Comparison of ENCODE assay signal across 8 cellular contexts in the genomic region with DNA sequence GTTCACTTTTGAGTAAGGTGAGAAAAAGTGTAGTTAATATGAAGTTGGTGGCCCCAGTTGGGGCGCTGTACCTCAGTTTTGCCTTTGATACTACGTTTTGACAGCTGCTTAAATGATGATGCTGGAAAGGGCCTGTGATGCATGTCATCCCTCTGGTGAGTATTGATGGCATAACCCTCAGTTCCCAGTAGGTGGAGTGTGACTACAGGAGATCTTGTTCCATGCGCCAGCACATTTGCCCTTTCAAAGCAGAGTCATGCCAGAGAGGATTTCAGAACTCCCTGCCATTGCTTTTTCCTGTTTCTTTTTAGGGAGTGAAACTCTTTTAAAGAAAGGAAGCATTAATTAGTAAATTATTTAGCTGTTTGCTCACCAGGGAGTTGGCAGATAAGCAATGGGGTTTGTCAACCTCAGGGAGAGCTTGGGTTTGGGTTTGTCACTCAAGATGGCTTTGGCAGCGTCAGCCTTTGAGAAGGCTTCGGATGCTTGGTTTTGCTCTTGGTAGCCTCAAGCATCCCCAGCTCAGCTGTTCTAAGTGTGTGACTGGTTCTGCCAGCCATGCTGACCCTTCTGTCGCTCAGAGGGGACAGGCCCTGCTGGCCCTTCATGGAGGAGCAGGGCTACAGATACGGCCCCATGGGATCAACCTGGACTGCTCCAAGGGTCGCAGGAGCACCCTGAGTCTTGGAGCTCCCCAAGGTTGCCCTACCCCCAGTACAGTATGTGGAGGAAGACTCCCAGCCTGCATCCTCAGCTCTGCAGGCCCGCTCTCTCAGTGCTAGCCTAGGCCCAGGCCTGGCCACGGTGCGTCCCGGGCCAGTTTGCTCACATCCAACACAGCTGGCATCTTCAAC. TPM values are rescaled to one million over a fixed set of nuclear protein-coding genes. Genes with fewer than 3 reads are reported as not detected.
DNase-seq lines count a peak whose midpoint lies in the region; ATAC-seq and TF ChIP-seq lines count a peak whose summit lies in the region.

No MANE protein-coding gene starts in this region.

- no peaks in the 10 kb centered on the region for H3K4me1 Mint-ChIP-seq in activated CD4-positive, alpha-beta memory T cell treated with anti-CD3 and anti-CD28 coated beads for 36 hours (ENCODE audit: low read depth)

- H3K4me1 ChIP-seq in esophagus muscularis mucosa, result peaks cover 5 to 77% (median 75%) of the 10 kb centered on the region in 4 donors

- CTCF ChIA-PET in activated CD4-positive, alpha-beta memory T cell treated with anti-CD3 and anti-CD28 coated beads for 36 hours (lab: Charles Lee), result interaction anchor here (0.6 to 4.2 kb wide), 22 partner anchors 12 to 254 kb away, joined by 3 to 34 read pairs (median 5); partner anchors contain the start of gene ARMC9

- TF ChIP-seq POLR2A in esophagus muscularis mucosa (IDR thresholded peaks at IDR 0.05; ENCODE audit: low read depth), result no peak

- 49% methylated on average over 5 of the region's 12 CpGs for WGBS in esophagus muscularis mucosa

- POLR2A ChIA-PET in activated CD4-positive, alpha-beta memory T cell treated with anti-CD3 and anti-CD28 coated beads for 36 hours (lab: Charles Lee), result interaction anchor here (1.1 kb wide), 1 partner anchor 233 kb away, joined by 3 read pairs; no protein-coding TSS in a partner anchor

- no peaks in the 10 kb centered on the region for H3K9me3 ChIP-seq in esophagus muscularis mucosa

- TF ChIP-seq CTCF in GM20000 (IDR thresholded peaks at IDR 0.05; ENCODE audit: extremely low read depth, missing control alignments) (peak; percentile 72), esophagus muscularis mucosa (IDR thresholded peaks at IDR 0.05) (peak; percentile 68 to 83 (median 74))

- no peaks in the 10 kb centered on the region for H3K27me3 ChIP-seq in esophagus muscularis mucosa

- peak; percentile 68 for DNase-seq in DMS153 (lab: John Stamatoyannopoulos, UW)
- DNase-seq in GM20000 (ENCODE audit: low spot score), result peak; percentile 80
- DNase-seq in NCI-H526 (lab: John Stamatoyannopoulos, UW), result peak; percentile 31 to 82
- peak; percentile 51 for DNase-seq in activated CD4-positive, alpha-beta memory T cell treated with anti-CD3 and anti-CD28 coated beads for 36 hours
- peak; percentile 93 for DNase-seq in esophagus muscularis mucosa (ENCODE audit: extremely low spot score)
- DNase-seq in myocyte (ENCODE audit: low read depth), result peak; percentile 88
- DNase-seq in substantia nigra (lab: John Stamatoyannopoulos, UW), result peak in 43 of 49 donors; percentile 2 to 84 (median 38)

- intact Hi-C loops in activated CD4-positive, alpha-beta memory T cell treated with anti-CD3 and anti-CD28 coated beads for 36 hours (cut with micrococcal nuclease), result loop anchor here (1.0 kb wide), 3 partner anchors 123 to 225 kb away; no protein-coding TSS in a partner anchor
- intact Hi-C loops in esophagus muscularis mucosa (cut with DNase I), result loop anchor here (5.0 kb wide), 1 partner anchor 185 kb away; no protein-coding TSS in a partner anchor

- ATAC-seq in HG03571 (IDR thresholded peaks at IDR 0.05; ENCODE audit: unreplicated experiment), result peak; percentile 39

- no peak for TF ChIP-seq EP300 in esophagus muscularis mucosa (IDR thresholded peaks at IDR 0.05)

- no peaks in the 10 kb centered on the region for H3K36me3 Mint-ChIP-seq in activated CD4-positive, alpha-beta memory T cell treated with anti-CD3 and anti-CD28 coated beads for 36 hours

- no peak overlapping the region for H3K27ac Mint-ChIP-seq in activated CD4-positive, alpha-beta memory T cell treated with anti-CD3 and anti-CD28 coated beads for 36 hours

- H3K27me3 Mint-ChIP-seq in activated CD4-positive, alpha-beta memory T cell treated with anti-CD3 and anti-CD28 coated beads for 36 hours, result no peaks in the 10 kb centered on the region

- no peaks in the 10 kb centered on the region for H3K9me3 Mint-ChIP-seq in activated CD4-positive, alpha-beta memory T cell treated with anti-CD3 and anti-CD28 coated beads for 36 hours

- H3K36me3 ChIP-seq in esophagus muscularis mucosa, result peaks cover 0 to 44% (median 7%) of the 10 kb centered on the region in 4 donors

- H3K27ac ChIP-seq in esophagus muscularis mucosa (replicated peaks in 1 of 4) (peak overlapping the region; percentile 87 to 92 (median 88)), substantia nigra (ENCODE audit: low read depth, low read length, poor library complexity, severe bottlenecking) (peak overlapping the region; percentile 13)

- no peak overlapping the region for H3K4me3 ChIP-seq in esophagus muscularis mucosa

- no peak overlapping the region for H3K4me3 Mint-ChIP-seq in activated CD4-positive, alpha-beta memory T cell treated with anti-CD3 and anti-CD28 coated beads for 36 hours

RNA-seq across cellular contexts. Expression of gene ARMC9, which starts 29.1 kb away (rescaled TPM):
- total RNA-seq in activated CD4-positive, alpha-beta memory T cell treated with anti-CD3 and anti-CD28 coated beads for 36 hours, result 1 to 10 TPM; 3.0 TPM
- 100 to 1,000 TPM; 119 to 262 (median 152) TPM for total RNA-seq in esophagus muscularis mucosa
- total RNA-seq in myocyte, result 43.8 and 55.7 TPM in 2 replicates
- 56.7 TPM for polyA plus RNA-seq in myocyte (2012)

Comparison
In these comparisons a context has a peak if more than half of its experiments do, and no peak if none do; other contexts are left out.
1. DNase-seq: peak in every context shown above with its lines; median percentile 93 in esophagus muscularis mucosa; 88 in myocyte; 80 in GM20000; 68 in DMS153; 56 in NCI-H526; 51 in activated CD4-positive, alpha-beta memory T cell treated with anti-CD3 and anti-CD28 coated beads for 36 hours; 38 in substantia nigra.
2. RNA of gene ARMC9, which starts 29.1 kb away (total RNA-seq): 119 to 262 TPM in esophagus muscularis mucosa and 43.8 to 55.7 TPM in myocyte; 3.0 TPM in activated CD4-positive, alpha-beta memory T cell treated with anti-CD3 and anti-CD28 coated beads for 36 hours; every median in the first group is over 10 times any median in the second.